ENCODE assay signal across 8 cellular contexts in the genomic region with DNA sequence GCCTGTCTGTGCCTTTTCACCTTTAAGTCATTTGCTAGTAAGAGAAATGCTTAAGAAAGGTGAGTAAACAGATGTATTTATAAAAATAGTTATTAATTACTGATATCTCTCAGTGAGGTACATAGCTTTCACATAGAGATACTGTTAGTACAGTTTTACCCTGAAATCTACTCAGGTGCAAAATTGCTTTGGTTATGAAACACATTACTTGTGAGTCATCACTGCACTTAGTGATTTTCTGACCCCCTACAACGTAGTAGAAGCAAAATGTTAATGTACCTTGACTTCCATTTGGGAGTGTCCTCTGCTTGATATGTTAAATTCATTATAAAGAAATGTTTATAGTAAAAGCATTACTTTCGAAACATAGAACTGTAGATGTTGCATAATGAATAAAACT. TPM values are rescaled to one million over a fixed set of nuclear protein-coding genes. Genes with fewer than 3 reads are reported as not detected.
DNase-seq lines count a peak whose midpoint lies in the region; ATAC-seq and TF ChIP-seq lines count a peak whose summit lies in the region.

No MANE protein-coding gene starts in this region.

- H3K27me3 Mint-ChIP-seq in MCF 10A (ENCODE audit: insufficient read depth, unreplicated experiment) = no peaks in the 10 kb centered on the region

- POLR2A ChIA-PET in MCF 10A (lab: Yijun Ruan, JAX) = interaction anchor here (0.6 to 2.3 kb wide), 6 partner anchors 12 to 133 kb away, joined by 3 to 10 read pairs (median 4); no protein-coding TSS in a partner anchor

- peaks cover 0 to 6% of the 10 kb centered on the region in 2 donors for H3K4me1 ChIP-seq in breast epithelium
- H3K4me1 ChIP-seq in ascending aorta = peaks cover 0 to 43% of the 10 kb centered on the region in 2 donors

- intact Hi-C loops in MCF 10A (cut with micrococcal nuclease) = no loop called here
- intact Hi-C loops in breast epithelium (cut with DNase I; ENCODE audit: low total_unique reads) = no loop called here
- intact Hi-C loops in ascending aorta (cut with DNase I) = loop anchor here (10.0 kb wide), 1 partner anchor 1672 kb away; no protein-coding TSS in a partner anchor

- peaks cover 3% of the 10 kb centered on the region for H3K36me3 Mint-ChIP-seq in MCF 10A (ENCODE audit: insufficient read depth, unreplicated experiment)

- H3K36me3 ChIP-seq in breast epithelium = no peaks in the 10 kb centered on the region
- peaks cover 0 to 6% of the 10 kb centered on the region in 2 donors for H3K36me3 ChIP-seq in ascending aorta

- no peak overlapping the region for H3K4me3 ChIP-seq in breast epithelium
- peak overlapping the region; percentile 38 to 92 for H3K4me3 ChIP-seq in ascending aorta

- no peak for TF ChIP-seq POLR2A in breast epithelium (IDR thresholded peaks at IDR 0.05)

- peaks cover 40% of the 10 kb centered on the region for H3K4me1 Mint-ChIP-seq in MCF 10A (ENCODE audit: insufficient read depth, unreplicated experiment)

- peak; percentile 60 for ATAC-seq in HG03066 (IDR thresholded peaks at IDR 0.05; ENCODE audit: low read depth, unreplicated experiment)

- H3K9me3 ChIP-seq in breast epithelium (no peaks in the 10 kb centered on the region), ascending aorta (no peaks in the 10 kb centered on the region)

- no TSS peak for BruUV-seq in MCF 10A (replicated peaks; lab: Mats Ljungman, UMichigan)

- CTCF ChIA-PET in MCF 10A (lab: Yijun Ruan, JAX) = interaction anchor here (0.5 to 0.7 kb wide), 2 partner anchors 106 to 125 kb away, joined by 3 to 4 read pairs; no protein-coding TSS in a partner anchor

- H3K27ac ChIP-seq in breast epithelium = no peak overlapping the region
- peak overlapping the region; percentile 27 to 98 for H3K27ac ChIP-seq in ascending aorta

- no peak overlapping the region for H3K4me3 Mint-ChIP-seq in MCF 10A (ENCODE audit: unreplicated experiment)

- no peak overlapping the region for H3K27ac Mint-ChIP-seq in MCF 10A (ENCODE audit: low read depth, unreplicated experiment)

- DNase-seq in MCF 10A (ENCODE audit: unreplicated experiment) (peak; percentile 64), breast epithelium (ENCODE audit: low spot score in 2 of 2) (no peak), ascending aorta (ENCODE audit: low spot score in 2 of 2) (no peak), NCI-H774 (lab: John Stamatoyannopoulos, UW) (no peak), NCI-H82 treated with DMSO at 0.1 percent for 48 hours (lab: John Stamatoyannopoulos, UW; ENCODE audit: unreplicated experiment) (no peak), medulla oblongata (ENCODE audit: extremely low spot score) (no peak)
- DNase-seq in stimulated activated CD4-positive, alpha-beta T cell treated with anti-CD3 and anti-CD28 coated beads, Interleukin-12 subunit alpha, Interleukin-12 subunit beta, amount 100 ng/mL, for 4 hours = no peak

- no peaks in the 10 kb centered on the region for H3K9me3 Mint-ChIP-seq in MCF 10A (ENCODE audit: unreplicated experiment)

- TF ChIP-seq CTCF in MCF 10A (IDR thresholded peaks at IDR 0.05; ENCODE audit: unreplicated experiment) (no peak), breast epithelium (IDR thresholded peaks at IDR 0.05) (no peak), ascending aorta (IDR thresholded peaks at IDR 0.05) (no peak)

- H3K27me3 ChIP-seq in breast epithelium (no peaks in the 10 kb centered on the region), ascending aorta (no peaks in the 10 kb centered on the region)

RNA-seq across cellular contexts. Expression of a gene that starts 6.5 kb away (rescaled TPM):
- total RNA-seq in MCF 10A (2022) = 107 and 121 TPM in 2 replicates
- total RNA-seq in breast epithelium = 100 to 1,000 TPM in 2 of 3 donors, 10 to 100 TPM in 1; 96.7 to 157 (median 133) TPM
- total RNA-seq in ascending aorta = 132 TPM

Comparison
In these comparisons a context has a peak if more than half of its experiments do, and no peak if none do; other contexts are left out.
1. H3K27ac ChIP-seq: peak in ascending aorta (2 of 2); none in breast epithelium (0 of 2).
2. H3K4me3 ChIP-seq: peak in ascending aorta (2 of 2); none in breast epithelium (0 of 3).